Comparison of ENCODE assay signal across 8 cellular contexts in the genomic region with DNA sequence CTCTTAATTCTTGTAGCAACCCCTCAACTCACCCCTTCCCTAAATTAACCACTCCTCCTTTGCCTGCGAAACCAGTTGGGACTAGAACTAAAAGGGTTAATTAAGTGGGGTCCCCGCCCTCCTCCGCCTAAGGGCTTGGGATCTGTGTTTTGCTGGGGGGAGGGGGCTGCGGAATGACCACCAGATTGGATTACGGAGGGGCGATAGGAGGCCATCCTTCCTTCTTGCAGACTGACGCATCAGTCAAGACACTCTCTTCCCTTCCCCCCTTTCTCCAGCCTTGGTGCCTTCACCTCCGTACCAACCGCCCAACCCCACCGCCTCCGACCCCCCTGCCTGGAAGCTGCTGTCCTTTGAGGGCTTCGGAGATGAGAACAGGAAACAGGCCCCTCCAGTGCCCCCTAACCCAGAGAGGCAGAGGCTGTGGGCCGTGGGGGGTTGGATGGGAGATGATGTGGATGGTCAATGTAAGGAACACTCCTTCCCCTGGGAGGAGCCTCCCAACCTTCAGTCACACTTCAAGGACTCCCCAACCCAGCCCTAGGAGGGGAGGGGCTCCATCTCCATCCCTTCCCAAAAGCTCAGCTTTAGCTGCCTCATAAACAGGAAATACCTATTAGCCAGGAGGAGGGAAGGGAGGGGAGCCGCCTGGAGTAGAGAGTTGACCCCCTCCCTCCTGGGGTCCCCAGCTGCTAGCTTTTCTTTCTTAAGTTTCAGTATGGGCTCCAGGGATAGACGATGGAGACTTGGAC. TPM values are rescaled to one million over a fixed set of nuclear protein-coding genes. Genes with fewer than 3 reads are reported as not detected.
DNase-seq lines count a peak whose midpoint lies in the region; ATAC-seq and TF ChIP-seq lines count a peak whose summit lies in the region.

No MANE protein-coding gene starts in this region.

- DNase-seq in NCI-H2171 treated with DMSO at 0.1 percent for 48 hours (lab: John Stamatoyannopoulos, UW): peak; percentile 15
- no peak for DNase-seq in NCI-H2171 (lab: John Stamatoyannopoulos, UW)
- peak; percentile 80 for DNase-seq in OCI-M1 (lab: John Stamatoyannopoulos, UW)
- peak; percentile 94 for DNase-seq in cerebellar cortex (ENCODE audit: low spot score)
- DNase-seq in kidney epithelial cell (ENCODE audit: low read depth): no peak
- DNase-seq in stimulated activated naive B cell treated with anti-CD40 and anti-IgM and Interleukin-4, amounts not matched to agents 10 μg/mL and 1 μg/mL and 100 μg/mL, for 72 hours: peak; percentile 12
- DNase-seq in NAMALWA (ENCODE audit: low spot score): no peak

- H3K27ac Mint-ChIP-seq in stimulated activated naive B cell treated with anti-CD40 and anti-IgM and Interleukin-4, amounts not matched to agents 10 μg/mL and 1 μg/mL and 100 μg/mL, for 72 hours: peak overlapping the region; percentile 92

- H3K36me3 Mint-ChIP-seq in stimulated activated naive B cell treated with anti-CD40 and anti-IgM and Interleukin-4, amounts not matched to agents 10 μg/mL and 1 μg/mL and 100 μg/mL, for 72 hours: no peaks in the 10 kb centered on the region

- no peak for TF ChIP-seq CTCF in kidney epithelial cell (IDR thresholded peaks at IDR 0.05; ENCODE audit: insufficient read depth, low read length, poor library complexity, severe bottlenecking)

- H3K27me3 Mint-ChIP-seq in stimulated activated naive B cell treated with anti-CD40 and anti-IgM and Interleukin-4, amounts not matched to agents 10 μg/mL and 1 μg/mL and 100 μg/mL, for 72 hours: no peaks in the 10 kb centered on the region

- peak overlapping the region; percentile 96 to 98 for H3K4me3 Mint-ChIP-seq in stimulated activated naive B cell treated with anti-CD40 and anti-IgM and Interleukin-4, amounts not matched to agents 10 μg/mL and 1 μg/mL and 100 μg/mL, for 72 hours

- peak overlapping the region; percentile 90 for H3K4me3 ChIP-seq in kidney epithelial cell (ENCODE audit: low read depth, low read length)

- no peak for ATAC-seq in stimulated activated naive B cell treated with anti-CD40 and anti-IgM and Interleukin-4, amounts not matched to agents 10 μg/mL and 1 μg/mL and 100 μg/mL, for 72 hours (replicated peaks)
- no peak for ATAC-seq in GM18520 (IDR thresholded peaks at IDR 0.05; ENCODE audit: unreplicated experiment)

- no peaks in the 10 kb centered on the region for H3K27me3 ChIP-seq in kidney epithelial cell (ENCODE audit: control insufficient read depth, insufficient read depth, low read length)

- no peaks in the 10 kb centered on the region for H3K9me3 Mint-ChIP-seq in stimulated activated naive B cell treated with anti-CD40 and anti-IgM and Interleukin-4, amounts not matched to agents 10 μg/mL and 1 μg/mL and 100 μg/mL, for 72 hours

- H3K4me1 Mint-ChIP-seq in stimulated activated naive B cell treated with anti-CD40 and anti-IgM and Interleukin-4, amounts not matched to agents 10 μg/mL and 1 μg/mL and 100 μg/mL, for 72 hours: peaks cover 42 to 48% of the 10 kb centered on the region in 2 donors

- H3K36me3 ChIP-seq in kidney epithelial cell (ENCODE audit: control insufficient read depth, insufficient read depth, low read length): no peaks in the 10 kb centered on the region

RNA-seq across cellular contexts. Expression of a gene that starts 1.0 kb away (rescaled TPM):
- 46.8 and 56.0 TPM in 2 replicates for total RNA-seq in kidney epithelial cell

RNA-seq across cellular contexts. Expression of a gene that starts 11.7 kb away (rescaled TPM):
- total RNA-seq in kidney epithelial cell: 27.0 and 30.5 TPM in 2 replicates

RNA-seq across cellular contexts. Expression of a gene that starts 31.0 kb away (rescaled TPM):
- 92.3 and 97.1 TPM in 2 replicates for total RNA-seq in kidney epithelial cell

RNA-seq across cellular contexts. Expression of a gene that starts 56.0 kb away (rescaled TPM):
- 31.5 and 33.0 TPM in 2 replicates for total RNA-seq in kidney epithelial cell

Comparison
In these comparisons a context has a peak if more than half of its experiments do, and no peak if none do; other contexts are left out.
1. DNase-seq: peak in NCI-H2171 treated with DMSO at 0.1 percent for 48 hours (single experiment), OCI-M1 (single experiment), cerebellar cortex (single experiment) and stimulated activated naive B cell treated with anti-CD40 and anti-IgM and Interleukin-4, amounts not matched to agents 10 μg/mL and 1 μg/mL and 100 μg/mL, for 72 hours (single experiment); none in NCI-H2171 (single experiment), kidney epithelial cell (single experiment) and NAMALWA (single experiment).